In the genomic region with DNA sequence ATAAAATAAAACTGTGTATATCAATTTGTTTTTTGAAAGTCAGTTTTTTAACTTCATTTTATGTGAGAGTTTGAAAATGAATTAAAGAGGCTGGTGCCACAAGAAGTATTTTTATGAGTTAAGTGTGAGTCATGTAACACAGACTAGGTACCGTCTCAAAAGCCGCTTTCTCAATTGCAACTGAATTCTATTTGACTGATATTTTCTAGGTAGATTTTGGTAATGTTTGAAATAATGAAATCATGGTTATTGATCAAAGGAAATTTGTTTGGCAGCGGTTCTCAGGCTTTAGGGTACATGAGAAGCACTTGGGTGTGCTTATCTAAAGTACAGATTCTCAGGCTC, we compare ENCODE assay signal across 1 cellular context.
TF ChIP-seq lines count a peak whose summit lies in the region.

No MANE protein-coding gene starts in this region.

TF ChIP-seq in endothelial cell of umbilical vein, 7 proteins besides CTCF, POLR2A, EP300 and RAD21:
- TF ChIP-seq FOS (IDR thresholded peaks at IDR 0.05; ENCODE audit: borderline replicate concordance, insufficient read depth, low read length) = peak; percentile 35
- TF ChIP-seq, protein P1, sequence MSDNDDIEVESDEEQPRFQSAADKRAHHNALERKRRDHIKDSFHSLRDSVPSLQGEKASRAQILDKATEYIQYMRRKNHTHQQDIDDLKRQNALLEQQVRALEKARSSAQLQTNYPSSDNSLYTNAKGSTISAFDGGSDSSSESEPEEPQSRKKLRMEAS (IDR thresholded peaks at IDR 0.05; ENCODE audit: insufficient read depth, insufficient read length) = no peak
TF ChIP-seq in endothelial cell of umbilical vein: peak in this region for 1.
